In the genomic region with DNA sequence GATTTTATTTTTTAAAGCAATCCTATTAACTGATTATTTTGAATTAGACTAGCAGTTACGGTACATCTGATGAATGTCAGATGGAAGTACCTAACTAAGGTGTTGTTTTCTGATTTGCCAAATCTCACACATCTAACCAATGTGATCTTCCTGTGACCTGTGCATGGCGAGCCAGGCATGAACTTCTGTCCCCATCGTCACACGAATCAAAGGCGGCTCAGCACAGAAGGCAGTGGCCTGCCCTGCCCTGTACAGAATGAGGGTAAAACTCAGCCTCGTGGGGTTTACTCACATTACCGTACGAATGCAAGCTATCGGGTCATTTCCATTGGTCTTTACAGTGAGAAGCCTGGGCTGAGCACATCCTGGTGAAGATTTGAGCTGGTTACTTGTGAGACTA, we compare ENCODE assay signal across 19 cellular contexts.
DNase-seq lines count a peak whose midpoint lies in the region; ATAC-seq and TF ChIP-seq lines count a peak whose summit lies in the region.
"Had no signal": no experiment of that assay in that cellular context is flagged by ENCODE, and none has a peak within 500 bp of the region (broad histone marks: within the 10 kb centered on the region; RNA-seq: fewer than 3 reads in every experiment).

No MANE protein-coding gene starts in this region.

- peaks cover 0 to 5% of the 10 kb centered on the region in 2 donors for H3K27me3 Mint-ChIP-seq in CD8-positive, alpha-beta memory T cell
- H3K27me3 Mint-ChIP-seq in immature natural killer cell (ENCODE audit: low read depth in 3 of 3) (peaks cover 2 to 6% (median 4%) of the 10 kb centered on the region in 3 donors), HFFc6 (ENCODE audit: insufficient read depth) (no peaks in the 10 kb centered on the region)

- H3K4me3 Mint-ChIP-seq in CD8-positive, alpha-beta memory T cell = peak overlapping the region in 2 of 7 donors; percentile 29 to 64
- H3K4me3 Mint-ChIP-seq in immature natural killer cell = peak overlapping the region in 4 of 5 donors; percentile 8 to 54 (median 47)
- no peak overlapping the region for H3K4me3 Mint-ChIP-seq in HFFc6
- H3K4me3 Mint-ChIP-seq: IgD-negative memory B cell had no signal

- H3K27ac ChIP-seq in heart left ventricle (peak overlapping the region in 7 of 12 donors; percentile 37 to 70 (median 59)), thoracic aorta (peak overlapping the region; percentile 23 to 61), gastrocnemius medialis (no peak overlapping the region)
- H3K27ac ChIP-seq in CD8-positive, alpha-beta memory T cell (ENCODE audit: low read depth, low read length) = no peak overlapping the region
- H3K27ac ChIP-seq: HL-60, KMS-11, SJCRH30 had no signal

- H3K27me3 ChIP-seq in heart left ventricle (no peaks in the 10 kb centered on the region), thoracic aorta (replicated peaks; ENCODE audit: insufficient read depth) (no peaks in the 10 kb centered on the region), gastrocnemius medialis (no peaks in the 10 kb centered on the region)
- peaks cover 4% of the 10 kb centered on the region for H3K27me3 ChIP-seq in CD8-positive, alpha-beta memory T cell (ENCODE audit: insufficient read depth, low read length, poor library complexity, severe bottlenecking)
- H3K27me3 ChIP-seq: SJCRH30 had no signal

- H3K9me3 ChIP-seq in heart left ventricle = no peaks in the 10 kb centered on the region
- H3K9me3 ChIP-seq in CD8-positive, alpha-beta memory T cell (ENCODE audit: low read length) = no peaks in the 10 kb centered on the region
- no peaks in the 10 kb centered on the region for H3K9me3 ChIP-seq in thoracic aorta
- no peaks in the 10 kb centered on the region for H3K9me3 ChIP-seq in gastrocnemius medialis
- H3K9me3 ChIP-seq: SJCRH30 had no signal

- ATAC-seq in heart left ventricle (no peak), left ventricle myocardium superior (no peak), thoracic aorta (ENCODE audit: insufficient number of reproducible peaks, low FRiP score, low read depth) (no peak), gastrocnemius medialis (no peak)

- H3K27ac Mint-ChIP-seq in CD8-positive, alpha-beta memory T cell = peak overlapping the region in 7 of 8 donors; percentile 38 to 88 (median 69)
- peak overlapping the region; percentile 32 to 83 (median 59) for H3K27ac Mint-ChIP-seq in immature natural killer cell
- H3K27ac Mint-ChIP-seq in HFFc6 = no peak overlapping the region

- H3K4me3 ChIP-seq in heart left ventricle (no peak overlapping the region), thoracic aorta (no peak overlapping the region), gastrocnemius medialis (no peak overlapping the region)
- H3K4me3 ChIP-seq in CD8-positive, alpha-beta memory T cell (ENCODE audit: low read length) = no peak overlapping the region
- H3K4me3 ChIP-seq: SJCRH30 had no signal

- CTCF ChIA-PET in CD8-positive, alpha-beta memory T cell (lab: Charles Lee) = interaction anchor here (0.7 kb wide), 1 partner anchor 10 kb away, joined by 3 read pairs; no protein-coding TSS in a partner anchor

- H3K36me3 ChIP-seq in heart left ventricle (peaks cover 0 to 81% (median 37%) of the 10 kb centered on the region in 9 donors), thoracic aorta (no peaks in the 10 kb centered on the region), gastrocnemius medialis (no peaks in the 10 kb centered on the region)
- H3K36me3 ChIP-seq in CD8-positive, alpha-beta memory T cell (ENCODE audit: insufficient read depth, low read length) = no peaks in the 10 kb centered on the region

- peaks cover 25 to 36% (median 31%) of the 10 kb centered on the region in 3 donors for H3K4me1 Mint-ChIP-seq in CD8-positive, alpha-beta memory T cell
- H3K4me1 Mint-ChIP-seq in immature natural killer cell = peaks cover 43 to 48% of the 10 kb centered on the region in 2 donors
- H3K4me1 Mint-ChIP-seq in HFFc6 (ENCODE audit: low read depth) = peaks cover 38% of the 10 kb centered on the region

- POLR2A ChIA-PET in CD8-positive, alpha-beta memory T cell (lab: Charles Lee) = no interaction called here

- peaks cover 2 to 83% (median 39%) of the 10 kb centered on the region in 12 donors for H3K4me1 ChIP-seq in heart left ventricle
- H3K4me1 ChIP-seq in CD8-positive, alpha-beta memory T cell (ENCODE audit: insufficient read depth, low read length) = peaks cover 16% of the 10 kb centered on the region
- peaks cover 12 to 75% of the 10 kb centered on the region in 2 donors for H3K4me1 ChIP-seq in thoracic aorta (ENCODE audit: control insufficient read depth in 1 of 2, low read depth in 2 of 2)
- H3K4me1 ChIP-seq in gastrocnemius medialis = no peaks in the 10 kb centered on the region

- 76 to 85% (median 78%) methylated on average over 9 of the region's 9 CpGs for WGBS in heart left ventricle, 4 donors

- in situ Hi-C loops in gastrocnemius medialis (cut with MboI; ENCODE audit: low sequenced_read_pairs in 4 of 4) = no loop called here

- H3K36me3 Mint-ChIP-seq in CD8-positive, alpha-beta memory T cell = no peaks in the 10 kb centered on the region
- H3K36me3 Mint-ChIP-seq in immature natural killer cell (no peaks in the 10 kb centered on the region), HFFc6 (ENCODE audit: low read depth) (peaks cover 25% of the 10 kb centered on the region)
- H3K36me3 Mint-ChIP-seq: IgD-negative memory B cell had no signal

- no peak for TF ChIP-seq POLR2A in heart left ventricle (IDR thresholded peaks at IDR 0.05)
- no peak for TF ChIP-seq POLR2A in gastrocnemius medialis (IDR thresholded peaks at IDR 0.05)

- intact Hi-C loops in heart left ventricle (cut with DNase I) = no loop called here
- intact Hi-C loops in left ventricle myocardium superior (cut with micrococcal nuclease) = no loop called here
- intact Hi-C loops in gastrocnemius medialis (cut with DNase I; ENCODE audit: low total_unique reads) = no loop called here

- DNase-seq in heart left ventricle (no peak), left ventricle myocardium superior (no peak), immature natural killer cell (peak; percentile 41 to 50 (median 46)), thoracic aorta (ENCODE audit: low spot score) (no peak), HFFc6 (no peak), gastrocnemius medialis (no peak), NCI-H1092 treated with DMSO at 0.1 percent for 48 hours (lab: John Stamatoyannopoulos, UW) (no peak)
- peak in 1 of 5 donors; percentile 26 for DNase-seq in CD8-positive, alpha-beta memory T cell
- DNase-seq: NCI-H1092, NCI-H1436, NCI-H187, NCI-H2081 treated with DMSO at 0.1 percent for 48 hours, NCI-H446, NCI-H524 treated with DMSO at 0.1 percent for 48 hours, NCI-H774, SJCRH30 had no signal

- H3K9me3 Mint-ChIP-seq in CD8-positive, alpha-beta memory T cell = no peaks in the 10 kb centered on the region
- no peaks in the 10 kb centered on the region for H3K9me3 Mint-ChIP-seq in immature natural killer cell
- no peaks in the 10 kb centered on the region for H3K9me3 Mint-ChIP-seq in HFFc6
- H3K9me3 Mint-ChIP-seq: IgD-negative memory B cell had no signal

- TF ChIP-seq CTCF in heart left ventricle (IDR thresholded peaks at IDR 0.05) (no peak), thoracic aorta (IDR thresholded peaks at IDR 0.05) (no peak), HFFc6 (IDR thresholded peaks at IDR 0.05) (no peak), gastrocnemius medialis (IDR thresholded peaks at IDR 0.05 in 4 of 5, conservative IDR thresholded peaks at IDR 0.05 in 1 of 5) (no peak)

Comparison
In these comparisons a context has a peak if more than half of its experiments do, and no peak if none do; other contexts are left out.
1. DNase-seq: peak in immature natural killer cell (3 of 3); none in heart left ventricle (0 of 5), left ventricle myocardium superior (single experiment), thoracic aorta (single experiment), HFFc6 (single experiment), gastrocnemius medialis (0 of 2) and NCI-H1092 treated with DMSO at 0.1 percent for 48 hours (single experiment).
2. H3K27ac ChIP-seq: peak in heart left ventricle (7 of 12) and thoracic aorta (2 of 2); none in CD8-positive, alpha-beta memory T cell (single experiment) and gastrocnemius medialis (0 of 4).